In genomic region chr6:166786704-166787293, GRCh38 we compare ENCODE assay signal across 8 cellular contexts.
DNase-seq lines count a peak whose midpoint lies in the region; ATAC-seq and TF ChIP-seq lines count a peak whose summit lies in the region.
"Had no signal": no experiment of that assay in that cellular context is flagged by ENCODE, and none has a peak within 500 bp of the region (broad histone marks: within the 10 kb centered on the region; RNA-seq: fewer than 3 reads in every experiment).

No MANE protein-coding gene starts in this region.

- H3K27me3 Mint-ChIP-seq in MCF 10A (ENCODE audit: insufficient read depth, unreplicated experiment): peaks cover 24% of the 10 kb centered on the region
- peaks cover 3% of the 10 kb centered on the region for H3K27me3 Mint-ChIP-seq in activated naive CD8-positive, alpha-beta T cell treated with anti-CD3 and anti-CD28 coated beads, Interleukin-2, amount 50 U/mL, for 24 hours

- H3K36me3 Mint-ChIP-seq in MCF 10A (ENCODE audit: insufficient read depth, unreplicated experiment): peaks cover 5% of the 10 kb centered on the region
- H3K36me3 Mint-ChIP-seq in activated naive CD8-positive, alpha-beta T cell treated with anti-CD3 and anti-CD28 coated beads, Interleukin-2, amount 50 U/mL, for 24 hours (ENCODE audit: low read depth): no peaks in the 10 kb centered on the region
- H3K36me3 Mint-ChIP-seq: activated naive CD4-positive, alpha-beta T cell treated with anti-CD3 and anti-CD28 coated beads, Interleukin-2, amount 50 U/mL, for 72 hours had no signal

- TF ChIP-seq CTCF in MCF 10A (IDR thresholded peaks at IDR 0.05; ENCODE audit: unreplicated experiment) (peak; percentile 60), thoracic aorta (IDR thresholded peaks at IDR 0.05) (peak; percentile 65)

- no peaks in the 10 kb centered on the region for H3K4me1 Mint-ChIP-seq in MCF 10A (ENCODE audit: insufficient read depth, unreplicated experiment)
- no peaks in the 10 kb centered on the region for H3K4me1 Mint-ChIP-seq in activated naive CD8-positive, alpha-beta T cell treated with anti-CD3 and anti-CD28 coated beads, Interleukin-2, amount 50 U/mL, for 24 hours

- ATAC-seq in HG03460 (IDR thresholded peaks at IDR 0.05; ENCODE audit: unreplicated experiment): peak; percentile 56
- no peak for ATAC-seq in thoracic aorta (ENCODE audit: insufficient number of reproducible peaks, low FRiP score, low read depth)
- ATAC-seq in activated naive CD8-positive, alpha-beta T cell treated with anti-CD3 and anti-CD28 coated beads, Interleukin-2, amount 50 U/mL, for 24 hours: no peak

- intact Hi-C loops in MCF 10A (cut with micrococcal nuclease): loop anchor here (1.0 kb wide), 3 partner anchors 165 to 356 kb away; no protein-coding TSS in a partner anchor

- H3K9me3 Mint-ChIP-seq in MCF 10A (ENCODE audit: unreplicated experiment): no peaks in the 10 kb centered on the region
- no peaks in the 10 kb centered on the region for H3K9me3 Mint-ChIP-seq in activated naive CD8-positive, alpha-beta T cell treated with anti-CD3 and anti-CD28 coated beads, Interleukin-2, amount 50 U/mL, for 24 hours
- H3K9me3 Mint-ChIP-seq: activated naive CD4-positive, alpha-beta T cell treated with anti-CD3 and anti-CD28 coated beads, Interleukin-2, amount 50 U/mL, for 72 hours had no signal

- H3K36me3 ChIP-seq in thoracic aorta: no peaks in the 10 kb centered on the region

- POLR2A ChIA-PET in MCF 10A (lab: Yijun Ruan, JAX): interaction anchor here (0.9 to 1.8 kb wide), 3 partner anchors 163 to 188 kb away, joined by 3 to 9 read pairs (median 4); partner anchors contain the start of gene RNASET2

- H3K4me3 ChIP-seq in thoracic aorta: no peak overlapping the region

- DNase-seq in G401 (ENCODE audit: low spot score) (peak; percentile 52), NCI-H774 (lab: John Stamatoyannopoulos, UW) (peak; percentile 87), MCF 10A (ENCODE audit: unreplicated experiment) (peak; percentile 74), islet precursor cell (peak; percentile 46), thoracic aorta (ENCODE audit: low spot score) (no peak)
- DNase-seq in activated naive CD8-positive, alpha-beta T cell treated with anti-CD3 and anti-CD28 coated beads, Interleukin-2, amount 50 U/mL, for 24 hours: no peak

- no peaks in the 10 kb centered on the region for H3K27me3 ChIP-seq in thoracic aorta (replicated peaks; ENCODE audit: insufficient read depth)

- H3K27ac Mint-ChIP-seq in MCF 10A (ENCODE audit: low read depth, unreplicated experiment): no peak overlapping the region
- H3K27ac Mint-ChIP-seq in activated naive CD8-positive, alpha-beta T cell treated with anti-CD3 and anti-CD28 coated beads, Interleukin-2, amount 50 U/mL, for 24 hours: no peak overlapping the region
- H3K27ac Mint-ChIP-seq: activated naive CD4-positive, alpha-beta T cell treated with anti-CD3 and anti-CD28 coated beads, Interleukin-2, amount 50 U/mL, for 72 hours had no signal

- CTCF ChIA-PET in MCF 10A (lab: Yijun Ruan, JAX): interaction anchor here (0.6 to 3.3 kb wide), 13 partner anchors 12 to 658 kb away, joined by 3 to 24 read pairs (median 4); partner anchors contain the start of gene RNASET2

- H3K4me1 ChIP-seq in thoracic aorta (ENCODE audit: control insufficient read depth in 1 of 2, low read depth in 2 of 2): no peaks in the 10 kb centered on the region

- H3K4me3 Mint-ChIP-seq in MCF 10A (ENCODE audit: unreplicated experiment): no peak overlapping the region
- no peak overlapping the region for H3K4me3 Mint-ChIP-seq in activated naive CD8-positive, alpha-beta T cell treated with anti-CD3 and anti-CD28 coated beads, Interleukin-2, amount 50 U/mL, for 24 hours

- H3K9me3 ChIP-seq in thoracic aorta: no peaks in the 10 kb centered on the region

- in situ Hi-C loops in G401 (cut with HindIII; ENCODE audit: low sequenced_read_pairs): no loop called here

- H3K27ac ChIP-seq in thoracic aorta: no peak overlapping the region

- BruUV-seq in MCF 10A (replicated peaks; lab: Mats Ljungman, UMichigan): no TSS peak

Comparison
In these comparisons a context has a peak if more than half of its experiments do, and no peak if none do; other contexts are left out.
1. DNase-seq: peak in G401 (single experiment), NCI-H774 (single experiment), MCF 10A (single experiment) and islet precursor cell (single experiment); none in thoracic aorta (single experiment) and activated naive CD8-positive, alpha-beta T cell treated with anti-CD3 and anti-CD28 coated beads, Interleukin-2, amount 50 U/mL, for 24 hours (single experiment).